ENCODE assay signal across 10 cellular contexts in genomic region chr7:6376820-6377219, GRCh38. TPM values are rescaled to one million over a fixed set of nuclear protein-coding genes. Genes with fewer than 3 reads are reported as not detected.
A peak's percentile ranks its signal among the peaks of the same experiment; 100 is the strongest.
DNase-seq lines count a peak whose midpoint lies in the region; ATAC-seq and TF ChIP-seq lines count a peak whose summit lies in the region.
"Had no signal": no experiment of that assay in that cellular context is flagged by ENCODE, and none has a peak within 500 bp of the region (broad histone marks: within the 10 kb centered on the region; RNA-seq: fewer than 3 reads in every experiment).

No MANE protein-coding gene starts in this region.

- peaks cover 70% of the 10 kb centered on the region for H4K20me1 ChIP-seq in smooth muscle cell (ENCODE audit: low read depth)

- ATAC-seq in HG03196 (IDR thresholded peaks at IDR 0.05; ENCODE audit: unreplicated experiment) (no peak), HG02798 (IDR thresholded peaks at IDR 0.05; ENCODE audit: poor library complexity, unreplicated experiment) (no peak)

- H3K27me3 Mint-ChIP-seq in T-helper 1 cell treated with Interleukin-12 subunit alpha and Interleukin-12 subunit beta and Interleukin-4 antibody, amounts not matched to agents 30 μg/mL and 1 μg/mL, for 36 hours (ENCODE audit: low read depth) = no peaks in the 10 kb centered on the region
- H3K27me3 Mint-ChIP-seq in activated CD4-positive, alpha-beta memory T cell treated with anti-CD3 and anti-CD28 coated beads for 36 hours = no peaks in the 10 kb centered on the region

- H3K36me3 Mint-ChIP-seq in T-helper 1 cell treated with Interleukin-12 subunit alpha and Interleukin-12 subunit beta and Interleukin-4 antibody, amounts not matched to agents 30 μg/mL and 1 μg/mL, for 36 hours (ENCODE audit: low read depth) = peaks cover 14% of the 10 kb centered on the region
- peaks cover 13% of the 10 kb centered on the region for H3K36me3 Mint-ChIP-seq in activated CD4-positive, alpha-beta memory T cell treated with anti-CD3 and anti-CD28 coated beads for 36 hours

- peaks cover 2% of the 10 kb centered on the region for H3K4me1 ChIP-seq in iPS-15b (ENCODE audit: control insufficient read depth, insufficient read depth, low read length)
- H3K4me1 ChIP-seq in smooth muscle cell (ENCODE audit: low read depth) = peaks cover 8% of the 10 kb centered on the region

- H3K9me3 ChIP-seq in iPS-15b (ENCODE audit: control insufficient read depth, insufficient read depth, low read length) (no peaks in the 10 kb centered on the region), smooth muscle cell (replicated peaks; ENCODE audit: low read depth) (no peaks in the 10 kb centered on the region)
- H3K9me3 ChIP-seq: SJSA1 had no signal

- POLR2A ChIA-PET in activated CD4-positive, alpha-beta memory T cell treated with anti-CD3 and anti-CD28 coated beads for 36 hours (lab: Charles Lee) = no interaction called here

- intact Hi-C loops in activated CD4-positive, alpha-beta memory T cell treated with anti-CD3 and anti-CD28 coated beads for 36 hours (cut with micrococcal nuclease) = no loop called here

- H3K9ac ChIP-seq in iPS-15b (ENCODE audit: low read depth, low read length) (no peak overlapping the region), smooth muscle cell (ENCODE audit: low read depth) (no peak overlapping the region)

- H3K27me3 ChIP-seq in iPS-15b (ENCODE audit: control insufficient read depth, insufficient read depth, low read length) = no peaks in the 10 kb centered on the region
- H3K27me3 ChIP-seq in smooth muscle cell (ENCODE audit: low read depth) = no peaks in the 10 kb centered on the region
- H3K27me3 ChIP-seq: SJSA1 had no signal

- peak overlapping the region; percentile 89 for H3K4me2 ChIP-seq in smooth muscle cell

- DNase-seq in T-helper 1 cell (no peak), smooth muscle cell (lab: John Stamatoyannopoulos, UW; ENCODE audit: unreplicated experiment) (no peak), NCI-H510A treated with DMSO at 0.1 percent for 48 hours (lab: John Stamatoyannopoulos, UW) (no peak)
- DNase-seq in activated CD4-positive, alpha-beta memory T cell treated with anti-CD3 and anti-CD28 coated beads for 36 hours = no peak
- DNase-seq: anterior cingulate cortex had no signal

- CTCF ChIA-PET in activated CD4-positive, alpha-beta memory T cell treated with anti-CD3 and anti-CD28 coated beads for 36 hours (lab: Charles Lee) = interaction anchor here (1.4 kb wide), 1 partner anchor 10 kb away, joined by 3 read pairs; no protein-coding TSS in a partner anchor

- peak overlapping the region; percentile 59 for H3K4me3 Mint-ChIP-seq in T-helper 1 cell treated with Interleukin-12 subunit alpha and Interleukin-12 subunit beta and Interleukin-4 antibody, amounts not matched to agents 30 μg/mL and 1 μg/mL, for 36 hours
- H3K4me3 Mint-ChIP-seq in activated CD4-positive, alpha-beta memory T cell treated with anti-CD3 and anti-CD28 coated beads for 36 hours = peak overlapping the region; percentile 43

- H3K4me1 Mint-ChIP-seq in T-helper 1 cell treated with Interleukin-12 subunit alpha and Interleukin-12 subunit beta and Interleukin-4 antibody, amounts not matched to agents 30 μg/mL and 1 μg/mL, for 36 hours (ENCODE audit: low read depth) = peaks cover 40% of the 10 kb centered on the region
- peaks cover 47% of the 10 kb centered on the region for H3K4me1 Mint-ChIP-seq in activated CD4-positive, alpha-beta memory T cell treated with anti-CD3 and anti-CD28 coated beads for 36 hours (ENCODE audit: low read depth)

- H3K9me3 Mint-ChIP-seq in T-helper 1 cell treated with Interleukin-12 subunit alpha and Interleukin-12 subunit beta and Interleukin-4 antibody, amounts not matched to agents 30 μg/mL and 1 μg/mL, for 36 hours = no peaks in the 10 kb centered on the region
- no peaks in the 10 kb centered on the region for H3K9me3 Mint-ChIP-seq in activated CD4-positive, alpha-beta memory T cell treated with anti-CD3 and anti-CD28 coated beads for 36 hours

- H3K27ac Mint-ChIP-seq in T-helper 1 cell treated with Interleukin-12 subunit alpha and Interleukin-12 subunit beta and Interleukin-4 antibody, amounts not matched to agents 30 μg/mL and 1 μg/mL, for 36 hours = no peak overlapping the region
- peak overlapping the region; percentile 43 for H3K27ac Mint-ChIP-seq in activated CD4-positive, alpha-beta memory T cell treated with anti-CD3 and anti-CD28 coated beads for 36 hours

- H3K27ac ChIP-seq in smooth muscle cell (ENCODE audit: low read depth) = no peak overlapping the region
- H3K27ac ChIP-seq: SJSA1 had no signal

- H3K79me2 ChIP-seq in smooth muscle cell (ENCODE audit: low read depth) = peaks cover 71% of the 10 kb centered on the region

- no peak for TF ChIP-seq CTCF in smooth muscle cell (IDR thresholded peaks at IDR 0.05; ENCODE audit: borderline replicate concordance, insufficient read depth, poor library complexity, severe bottlenecking)

- H3K4me3 ChIP-seq in iPS-15b (ENCODE audit: low read depth, low read length) (peak overlapping the region; percentile 35), smooth muscle cell (peak overlapping the region; percentile 92)

- no peaks in the 10 kb centered on the region for H3K36me3 ChIP-seq in iPS-15b (ENCODE audit: control insufficient read depth, insufficient read depth, low read length)
- H3K36me3 ChIP-seq in smooth muscle cell (ENCODE audit: low read depth) = no peaks in the 10 kb centered on the region

- peaks cover 8% of the 10 kb centered on the region for H3F3A ChIP-seq in smooth muscle cell (ENCODE audit: low read depth)

- H2AFZ ChIP-seq in smooth muscle cell (ENCODE audit: low read depth) = no peak overlapping the region

- WGBS in smooth muscle cell (ENCODE audit: low lambda C conversion rate) = 80% methylated on average over 7 of the region's 7 CpGs

RNA-seq across cellular contexts. Expression of gene RAC1, which starts 2.5 kb away (rescaled TPM):
- 100 to 1,000 TPM; 188 to 196 TPM for total RNA-seq in activated CD4-positive, alpha-beta memory T cell treated with anti-CD3 and anti-CD28 coated beads for 36 hours
- total RNA-seq in smooth muscle cell = 128 and 169 TPM in 2 replicates
- 523 and 602 TPM in 2 replicates for polyA plus RNA-seq in smooth muscle cell

RNA-seq across cellular contexts. Expression of gene FAM220A, which starts 28.1 kb away (rescaled TPM):
- 10 to 100 TPM in 1 of 2 experiments, 1 to 10 TPM in 1; 9.5 to 13.2 TPM for total RNA-seq in activated CD4-positive, alpha-beta memory T cell treated with anti-CD3 and anti-CD28 coated beads for 36 hours
- 24.2 and 24.4 TPM in 2 replicates for total RNA-seq in smooth muscle cell
- 6.8 and 7.4 TPM in 2 replicates for polyA plus RNA-seq in smooth muscle cell
